In the genomic region with DNA sequence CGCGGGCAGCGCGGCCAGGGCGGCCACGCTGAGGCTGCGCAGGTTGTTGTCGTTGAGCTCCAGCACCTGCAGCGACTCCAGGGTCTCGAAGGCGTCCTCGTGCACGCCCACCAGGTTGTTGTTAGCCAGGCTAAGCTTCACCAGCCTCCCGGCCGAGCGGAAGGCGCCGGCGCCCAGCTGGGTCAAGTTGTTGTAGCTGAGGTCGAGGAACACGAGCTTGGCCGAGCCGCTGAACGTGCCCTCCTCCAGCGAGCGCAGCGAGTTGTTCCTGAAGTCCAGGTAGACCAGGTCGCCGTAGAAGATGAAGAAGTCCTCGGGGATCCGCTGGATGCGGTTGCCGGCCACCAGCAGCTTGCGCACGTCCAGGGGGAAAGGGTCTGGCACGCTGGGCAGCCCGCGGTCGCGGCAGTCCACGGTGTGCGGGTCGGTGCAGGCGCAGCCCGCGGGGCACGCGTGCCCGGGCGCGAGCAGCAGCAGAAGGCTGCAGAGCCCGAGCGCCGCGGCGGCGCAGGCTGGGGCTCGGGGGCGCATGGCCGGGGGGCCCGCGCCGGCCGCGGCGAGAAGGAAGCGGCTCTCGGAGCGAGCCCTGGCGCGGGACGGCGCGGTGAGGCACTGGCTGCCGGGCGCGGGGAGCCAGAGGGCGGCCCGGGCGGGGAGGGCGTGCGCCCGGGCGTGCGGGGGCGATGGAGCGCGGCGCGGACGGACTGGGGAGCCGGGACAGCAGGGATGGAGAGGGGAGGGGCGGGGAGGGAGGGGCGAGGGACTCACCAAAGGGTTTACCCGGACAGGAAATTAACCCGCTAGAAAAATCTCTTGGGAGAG, we compare ENCODE assay signal across 19 cellular contexts. TPM values are rescaled to one million over a fixed set of nuclear protein-coding genes. Genes with fewer than 3 reads are reported as not detected.
DNase-seq lines count a peak whose midpoint lies in the region; ATAC-seq and TF ChIP-seq lines count a peak whose summit lies in the region.
"Had no signal": no experiment of that assay in that cellular context is flagged by ENCODE, and none has a peak within 500 bp of the region (broad histone marks: within the 10 kb centered on the region; RNA-seq: fewer than 3 reads in every experiment).

No MANE protein-coding gene starts in this region.

- TF ChIP-seq CTCF in gastrocnemius medialis (IDR thresholded peaks at IDR 0.05 in 4 of 5, conservative IDR thresholded peaks at IDR 0.05 in 1 of 5), result no peak

- H3K27ac ChIP-seq in iPS-18a (ENCODE audit: low read length) (no peak overlapping the region), gastrocnemius medialis (peak overlapping the region; percentile 92 to 97 (median 94))
- H3K27ac ChIP-seq: 22Rv1, esophagus muscularis mucosa, tibial artery, VCaP had no signal

- H3K9me3 ChIP-seq in iPS-18a (ENCODE audit: control insufficient read depth, low read depth, low read length) (no peaks in the 10 kb centered on the region), gastrocnemius medialis (no peaks in the 10 kb centered on the region)
- H3K9me3 ChIP-seq: esophagus muscularis mucosa, tibial artery had no signal

- no peaks in the 10 kb centered on the region for H3K36me3 Mint-ChIP-seq in activated T-helper 17 cell treated with anti-CD3 and anti-CD28 coated beads, Interleukin-2, amount 50 U/mL, for 72 hours (ENCODE audit: low read depth)
- H3K36me3 Mint-ChIP-seq: memory B cell had no signal

- intact Hi-C loops in gastrocnemius medialis (cut with DNase I; ENCODE audit: low total_unique reads), result loop anchor here (2.0 to 10.0 kb wide), 2 partner anchors 44 to 282 kb away; no protein-coding TSS in a partner anchor

- no peak overlapping the region for H3K9ac ChIP-seq in iPS-18a (ENCODE audit: low read length)

- DNase-seq in DMS 273 (lab: John Stamatoyannopoulos, UW; ENCODE audit: unreplicated experiment), result peak; percentile 31
- no peak for DNase-seq in DMS 273 treated with DMSO at 0.1 percent for 48 hours (lab: John Stamatoyannopoulos, UW)
- peak; percentile 59 for DNase-seq in RPMI8226
- DNase-seq in gastrocnemius medialis, result no peak
- no peak for DNase-seq in activated CD8-positive, alpha-beta memory T cell treated with anti-CD3 and anti-CD28 coated beads for 24 hours
- DNase-seq: activated naive CD4-positive, alpha-beta T cell; dermis blood vessel endothelial cell; tibial artery had no signal

- peak overlapping the region; percentile 40 for H3K4me3 ChIP-seq in iPS-18a (ENCODE audit: low read length)
- peak overlapping the region; percentile 57 to 73 (median 58) for H3K4me3 ChIP-seq in gastrocnemius medialis
- H3K4me3 ChIP-seq: tibial artery had no signal

- H3K36me3 ChIP-seq in iPS-18a (ENCODE audit: control insufficient read depth, low read depth, low read length), result no peaks in the 10 kb centered on the region
- H3K36me3 ChIP-seq in gastrocnemius medialis, result no peaks in the 10 kb centered on the region
- H3K36me3 ChIP-seq: esophagus muscularis mucosa, tibial artery had no signal

- TF ChIP-seq POLR2A in gastrocnemius medialis (IDR thresholded peaks at IDR 0.05), result no peak

- H3K4me1 ChIP-seq in iPS-18a (ENCODE audit: control insufficient read depth, low read depth, low read length), result peaks cover 5% of the 10 kb centered on the region
- H3K4me1 ChIP-seq in gastrocnemius medialis, result peaks cover 30 to 37% of the 10 kb centered on the region in 2 donors

- in situ Hi-C loops in gastrocnemius medialis (cut with MboI; ENCODE audit: low sequenced_read_pairs in 4 of 4), result no loop called here

- H3K27me3 Mint-ChIP-seq in activated T-helper 17 cell treated with anti-CD3 and anti-CD28 coated beads, Interleukin-2, amount 50 U/mL, for 72 hours, result peaks cover 25% of the 10 kb centered on the region

- H3K9me3 Mint-ChIP-seq in activated T-helper 17 cell treated with anti-CD3 and anti-CD28 coated beads, Interleukin-2, amount 50 U/mL, for 72 hours, result no peaks in the 10 kb centered on the region
- H3K9me3 Mint-ChIP-seq: memory B cell had no signal

- ATAC-seq in gastrocnemius medialis (peak; percentile 34 to 40), HG03460 (IDR thresholded peaks at IDR 0.05; ENCODE audit: unreplicated experiment) (no peak)
- no peak for ATAC-seq in activated T-helper 17 cell treated with anti-CD3 and anti-CD28 coated beads, Interleukin-2, amount 50 U/mL, for 72 hours (replicated peaks)
- ATAC-seq: sciatic nerve had no signal

- H3K4me3 Mint-ChIP-seq in activated T-helper 17 cell treated with anti-CD3 and anti-CD28 coated beads, Interleukin-2, amount 50 U/mL, for 72 hours, result no peak overlapping the region
- H3K4me3 Mint-ChIP-seq: memory B cell had no signal

- H3K4me1 Mint-ChIP-seq in activated T-helper 17 cell treated with anti-CD3 and anti-CD28 coated beads, Interleukin-2, amount 50 U/mL, for 72 hours, result no peaks in the 10 kb centered on the region

- no peak overlapping the region for H3K27ac Mint-ChIP-seq in activated T-helper 17 cell treated with anti-CD3 and anti-CD28 coated beads, Interleukin-2, amount 50 U/mL, for 72 hours
- H3K27ac Mint-ChIP-seq: memory B cell had no signal

- peaks cover 92% of the 10 kb centered on the region for H3K27me3 ChIP-seq in iPS-18a (ENCODE audit: control insufficient read depth, insufficient read depth, low read length)
- no peaks in the 10 kb centered on the region for H3K27me3 ChIP-seq in gastrocnemius medialis

RNA-seq across cellular contexts. Expression of a gene that starts 0.5 kb away (rescaled TPM):
- total RNA-seq in gastrocnemius medialis, result 1 to 10 TPM; 2.1 to 6.8 (median 5.7) TPM
- total RNA-seq in activated T-helper 17 cell treated with anti-CD3 and anti-CD28 coated beads, Interleukin-2, amount 50 U/mL, for 72 hours, result not detected
- total RNA-seq: astrocyte, Daoy, HepG2, sciatic nerve had no signal

Comparison
In these comparisons a context has a peak if more than half of its experiments do, and no peak if none do; other contexts are left out.
1. DNase-seq: peak in DMS 273 (single experiment) and RPMI8226 (single experiment); none in DMS 273 treated with DMSO at 0.1 percent for 48 hours (single experiment), gastrocnemius medialis (0 of 2) and activated CD8-positive, alpha-beta memory T cell treated with anti-CD3 and anti-CD28 coated beads for 24 hours (single experiment).
2. ATAC-seq: peak in gastrocnemius medialis (2 of 2); none in activated T-helper 17 cell treated with anti-CD3 and anti-CD28 coated beads, Interleukin-2, amount 50 U/mL, for 72 hours (single experiment) and HG03460 (single experiment).